In genomic region chr2:209471037-209471436, GRCh38 we compare ENCODE assay signal across 21 cellular contexts. TPM values are rescaled to one million over a fixed set of nuclear protein-coding genes. Genes with fewer than 3 reads are reported as not detected.
A peak's percentile ranks its signal among the peaks of the same experiment; 100 is the strongest.
DNase-seq lines count a peak whose midpoint lies in the region; ATAC-seq and TF ChIP-seq lines count a peak whose summit lies in the region.
"Had no signal": no experiment of that assay in that cellular context is flagged by ENCODE, and none has a peak within 500 bp of the region (broad histone marks: within the 10 kb centered on the region; RNA-seq: fewer than 3 reads in every experiment).

No MANE protein-coding gene starts in this region.

- TF ChIP-seq CTCF in RWPE2 (IDR thresholded peaks at IDR 0.05; ENCODE audit: poor library complexity, severe bottlenecking), result no peak
- no peak for TF ChIP-seq CTCF in fibroblast of pulmonary artery (IDR thresholded peaks at IDR 0.05; ENCODE audit: low read length, missing control alignments)
- TF ChIP-seq CTCF in smooth muscle cell (IDR thresholded peaks at IDR 0.05; ENCODE audit: borderline replicate concordance, insufficient read depth, poor library complexity, severe bottlenecking), result no peak
- no peak for TF ChIP-seq CTCF in neural progenitor cell (IDR thresholded peaks at IDR 0.05)

- H3K4me2 ChIP-seq in smooth muscle cell (no peak overlapping the region), neural progenitor cell (no peak overlapping the region)

- H3K27me3 Mint-ChIP-seq in neural progenitor cell (ENCODE audit: insufficient read depth, low read depth), result no peaks in the 10 kb centered on the region

- no peaks in the 10 kb centered on the region for H3K27me3 ChIP-seq in RWPE2 (ENCODE audit: insufficient read depth, poor library complexity, severe bottlenecking)
- no peaks in the 10 kb centered on the region for H3K27me3 ChIP-seq in smooth muscle cell (ENCODE audit: low read depth)
- H3K27me3 ChIP-seq in aorta (ENCODE audit: control insufficient read depth in 1 of 2, insufficient read depth in 2 of 2, low read length in 1 of 2), result no peaks in the 10 kb centered on the region
- no peaks in the 10 kb centered on the region for H3K27me3 ChIP-seq in neural progenitor cell
- H3K27me3 ChIP-seq: neutrophil, sigmoid colon, tibial artery had no signal

- H3K4me3 Mint-ChIP-seq in neural progenitor cell, result no peak overlapping the region
- H3K4me3 Mint-ChIP-seq: activated naive CD8-positive, alpha-beta T cell treated with anti-CD3 and anti-CD28 coated beads for 36 hours; activated T-cell treated with anti-CD3 and anti-CD28 coated beads, Interleukin-2, amount 50 U/mL, for 4 hours; CD8-positive, alpha-beta T cell; H9 had no signal

- peak overlapping the region; percentile 81 for H3K27ac ChIP-seq in RWPE2 (ENCODE audit: poor library complexity, severe bottlenecking)
- H3K27ac ChIP-seq in smooth muscle cell (ENCODE audit: low read depth), result peak overlapping the region; percentile 14
- no peak overlapping the region for H3K27ac ChIP-seq in aorta (ENCODE audit: low read depth in 1 of 2, low read length in 2 of 2)
- H3K27ac ChIP-seq in neural progenitor cell, result no peak overlapping the region
- H3K27ac ChIP-seq: 22Rv1, neutrophil, sigmoid colon, SK-N-MC, tibial artery had no signal

- intact Hi-C loops in aorta (cut with DNase I), result no loop called here

- H2AFZ ChIP-seq in smooth muscle cell (ENCODE audit: low read depth) (no peak overlapping the region), neural progenitor cell (replicated peaks) (no peak overlapping the region)

- peaks cover 52% of the 10 kb centered on the region for H3K36me3 Mint-ChIP-seq in neural progenitor cell
- H3K36me3 Mint-ChIP-seq: activated naive CD8-positive, alpha-beta T cell treated with anti-CD3 and anti-CD28 coated beads for 36 hours; CD8-positive, alpha-beta T cell had no signal

- H3K36me3 ChIP-seq in RWPE2 (ENCODE audit: low read depth) (no peaks in the 10 kb centered on the region; the same call in 1 of the 2 replicates), smooth muscle cell (ENCODE audit: low read depth) (no peaks in the 10 kb centered on the region), aorta (ENCODE audit: control insufficient read depth in 1 of 2, insufficient read depth in 2 of 2, low read length in 1 of 2) (no peaks in the 10 kb centered on the region), neural progenitor cell (no peaks in the 10 kb centered on the region)
- H3K36me3 ChIP-seq: neutrophil, sigmoid colon, tibial artery had no signal

- H3K9ac ChIP-seq in smooth muscle cell (ENCODE audit: low read depth) (no peak overlapping the region), neural progenitor cell (no peak overlapping the region)

- peak; percentile 24 for DNase-seq in DMS53 (lab: John Stamatoyannopoulos, UW)
- DNase-seq in DMS53 treated with DMSO at 0.1 percent for 48 hours (lab: John Stamatoyannopoulos, UW; ENCODE audit: unreplicated experiment), result no peak
- no peak for DNase-seq in RWPE2 (ENCODE audit: low spot score)
- peak; percentile 66 for DNase-seq in fibroblast of pulmonary artery (ENCODE audit: low read depth)
- no peak for DNase-seq in smooth muscle cell (lab: John Stamatoyannopoulos, UW; ENCODE audit: unreplicated experiment)
- DNase-seq in aorta, result no peak
- DNase-seq in neural progenitor cell (ENCODE audit: low spot score), result no peak
- no peak for DNase-seq in 8988T
- DNase-seq: activated CD4-positive, alpha-beta T cell treated with anti-CD3 and anti-CD28 coated beads, Interleukin-2, amount 50 U/mL, for 4 hours; activated naive CD8-positive, alpha-beta T cell treated with anti-CD3 and anti-CD28 coated beads for 36 hours; activated T-cell treated with anti-CD3 and anti-CD28 coated beads, Interleukin-2, amount 50 U/mL, for 4 hours; CD8-positive, alpha-beta T cell; H9; NCI-H1417 treated with DMSO at 0.1 percent for 48 hours; NCI-H345; sigmoid colon; tibial artery had no signal

- H4K20me1 ChIP-seq in smooth muscle cell (ENCODE audit: low read depth), result no peaks in the 10 kb centered on the region
- peaks cover 8% of the 10 kb centered on the region for H4K20me1 ChIP-seq in neural progenitor cell (ENCODE audit: low read depth)

- H3K9me3 ChIP-seq in RWPE2 (ENCODE audit: severe bottlenecking) (no peaks in the 10 kb centered on the region), smooth muscle cell (replicated peaks; ENCODE audit: low read depth) (no peaks in the 10 kb centered on the region), aorta (ENCODE audit: control insufficient read depth, low read length) (no peaks in the 10 kb centered on the region), neural progenitor cell (ENCODE audit: low read depth) (no peaks in the 10 kb centered on the region)
- H3K9me3 ChIP-seq: neutrophil, sigmoid colon, tibial artery had no signal

- H3F3A ChIP-seq in smooth muscle cell (ENCODE audit: low read depth), result peaks cover 5% of the 10 kb centered on the region
- H3F3A ChIP-seq in neural progenitor cell (ENCODE audit: low read depth), result no peaks in the 10 kb centered on the region

- H3K79me2 ChIP-seq in smooth muscle cell (ENCODE audit: low read depth), result no peaks in the 10 kb centered on the region
- H3K79me2 ChIP-seq in neural progenitor cell (ENCODE audit: low read depth), result peaks cover 8% of the 10 kb centered on the region

- ATAC-seq in RWPE2 (ENCODE audit: low read depth) (0 out of 3 replicates have a peak, but pooled peaks have one; percentile 26), aorta (ENCODE audit: low FRiP score) (no peak)
- ATAC-seq: activated T-cell treated with anti-CD3 and anti-CD28 coated beads, Interleukin-2, amount 50 U/mL, for 4 hours; CD8-positive, alpha-beta T cell had no signal

- no peaks in the 10 kb centered on the region for H3K4me1 Mint-ChIP-seq in neural progenitor cell
- H3K4me1 Mint-ChIP-seq: activated naive CD8-positive, alpha-beta T cell treated with anti-CD3 and anti-CD28 coated beads for 36 hours had no signal

- H3K4me3 ChIP-seq in RWPE2 (ENCODE audit: severe bottlenecking), result no peak overlapping the region
- no peak overlapping the region for H3K4me3 ChIP-seq in fibroblast of pulmonary artery (replicated peaks; ENCODE audit: low read depth, low read length)
- H3K4me3 ChIP-seq in smooth muscle cell, result no peak overlapping the region
- H3K4me3 ChIP-seq in aorta (ENCODE audit: low read length in 2 of 2), result no peak overlapping the region
- H3K4me3 ChIP-seq in neural progenitor cell, result no peak overlapping the region
- H3K4me3 ChIP-seq: sigmoid colon, SK-N-MC, tibial artery had no signal

- H3K4me1 ChIP-seq in RWPE2 (ENCODE audit: insufficient read depth, poor library complexity, severe bottlenecking) (peaks cover 47% of the 10 kb centered on the region), smooth muscle cell (ENCODE audit: low read depth) (peaks cover 20% of the 10 kb centered on the region), aorta (ENCODE audit: control insufficient read depth in 1 of 2, insufficient read depth in 2 of 2, low read length in 2 of 2) (peaks cover 4 to 7% of the 10 kb centered on the region in 2 donors), neural progenitor cell (no peaks in the 10 kb centered on the region)

- H3K9me3 Mint-ChIP-seq in neural progenitor cell, result peaks cover 15% of the 10 kb centered on the region
- H3K9me3 Mint-ChIP-seq: activated naive CD8-positive, alpha-beta T cell treated with anti-CD3 and anti-CD28 coated beads for 36 hours; activated T-cell treated with anti-CD3 and anti-CD28 coated beads, Interleukin-2, amount 50 U/mL, for 4 hours; CD8-positive, alpha-beta T cell had no signal

- H3K27ac Mint-ChIP-seq in neural progenitor cell, result no peak overlapping the region
- H3K27ac Mint-ChIP-seq: activated naive CD8-positive, alpha-beta T cell treated with anti-CD3 and anti-CD28 coated beads for 36 hours; CD8-positive, alpha-beta T cell; H9 had no signal

RNA-seq across cellular contexts. Expression of gene MAP2, which starts 47.2 kb away (rescaled TPM):
- total RNA-seq in smooth muscle cell (18.7 and 23.2 TPM in 2 replicates), aorta (10 to 100 TPM; 19.6 to 59.7 TPM), neural progenitor cell (ENCODE audit: low replicate concordance) (95.0 and 102 TPM in 2 replicates)
- polyA plus RNA-seq in smooth muscle cell (1.8 and 15.4 TPM in 2 replicates), aorta (10 to 100 TPM; 15.3 to 21.0 TPM)
- total RNA-seq: CD8-positive, alpha-beta T cell; G401 had no signal

Comparison
In these comparisons a context has a peak if more than half of its experiments do, and no peak if none do; other contexts are left out.
1. DNase-seq: peak in DMS53 (single experiment) and fibroblast of pulmonary artery (single experiment); none in DMS53 treated with DMSO at 0.1 percent for 48 hours (single experiment), RWPE2 (single experiment), smooth muscle cell (single experiment), aorta (0 of 2), neural progenitor cell (single experiment) and 8988T (single experiment).
2. H3K27ac ChIP-seq: peak in RWPE2 (single experiment) and smooth muscle cell (single experiment); none in aorta (0 of 2) and neural progenitor cell (single experiment).